Comparison of ENCODE assay signal across 25 cellular contexts in genomic region chr2:42113427-42113826, GRCh38.
"Had no signal": no experiment of that assay in that cellular context is flagged by ENCODE, and none has a peak within 500 bp of the region (broad histone marks: within the 10 kb centered on the region; RNA-seq: fewer than 3 reads in every experiment).

No MANE protein-coding gene starts in this region.

- H3K36me3 Mint-ChIP-seq: immature natural killer cell, mesothelial cell of epicardium, natural killer cell, neural progenitor cell, type B pancreatic cell had no signal

- H3K36me3 ChIP-seq: esophagus muscularis mucosa, gastroesophageal sphincter, left ventricle myocardium inferior, lower lobe of right lung, neural progenitor cell, pancreas had no signal

- H3K27ac ChIP-seq: dorsolateral prefrontal cortex, epithelial cell of prostate, esophagus muscularis mucosa, gastroesophageal sphincter, left ventricle myocardium inferior, lower lobe of right lung, neural progenitor cell, pancreas had no signal

- H3K27ac Mint-ChIP-seq: memory B cell, mesothelial cell of epicardium, natural killer cell, neural progenitor cell, progenitor cell of endocrine pancreas, type B pancreatic cell had no signal

- DNase-seq: cortex of kidney; dorsolateral prefrontal cortex; effector CD8-positive, alpha-beta T cell; foreskin fibroblast; glutamatergic neuron; immature natural killer cell; kidney; left cardiac atrium; left ventricle myocardium inferior; lower lobe of right lung; natural killer cell; occipital lobe; pancreas; right cardiac atrium; stimulated activated CD4-positive, alpha-beta T cell treated with anti-CD3 and anti-CD28 coated beads, Interleukin-2, amount 100 ng/mL, for 48 hours; stimulated activated naive CD4-positive, alpha-beta T cell treated with Interleukin-2 at 50 U/mL for 16 hours had no signal

- H3K27me3 ChIP-seq: dorsolateral prefrontal cortex, esophagus muscularis mucosa, gastroesophageal sphincter, neural progenitor cell, pancreas had no signal

- H3K4me1 ChIP-seq: neural progenitor cell had no signal

- H3K27me3 Mint-ChIP-seq: memory B cell had no signal

- H3K9me3 ChIP-seq: esophagus muscularis mucosa, gastroesophageal sphincter, left ventricle myocardium inferior, lower lobe of right lung, pancreas had no signal

- H3K4me3 ChIP-seq: dorsolateral prefrontal cortex, esophagus muscularis mucosa, gastroesophageal sphincter, left ventricle myocardium inferior, lower lobe of right lung, neural progenitor cell, pancreas, smooth muscle cell had no signal

- ATAC-seq: gastroesophageal sphincter, left cardiac atrium, lower lobe of right lung, natural killer cell, pancreas, right cardiac atrium had no signal

- H3K9me3 Mint-ChIP-seq: immature natural killer cell, memory B cell, mesothelial cell of epicardium, natural killer cell, neural progenitor cell, type B pancreatic cell had no signal

- H3K4me3 Mint-ChIP-seq: immature natural killer cell, memory B cell, mesothelial cell of epicardium, natural killer cell, neural progenitor cell, type B pancreatic cell had no signal
